Comparison of ENCODE assay signal across 2 cellular contexts in the genomic region with DNA sequence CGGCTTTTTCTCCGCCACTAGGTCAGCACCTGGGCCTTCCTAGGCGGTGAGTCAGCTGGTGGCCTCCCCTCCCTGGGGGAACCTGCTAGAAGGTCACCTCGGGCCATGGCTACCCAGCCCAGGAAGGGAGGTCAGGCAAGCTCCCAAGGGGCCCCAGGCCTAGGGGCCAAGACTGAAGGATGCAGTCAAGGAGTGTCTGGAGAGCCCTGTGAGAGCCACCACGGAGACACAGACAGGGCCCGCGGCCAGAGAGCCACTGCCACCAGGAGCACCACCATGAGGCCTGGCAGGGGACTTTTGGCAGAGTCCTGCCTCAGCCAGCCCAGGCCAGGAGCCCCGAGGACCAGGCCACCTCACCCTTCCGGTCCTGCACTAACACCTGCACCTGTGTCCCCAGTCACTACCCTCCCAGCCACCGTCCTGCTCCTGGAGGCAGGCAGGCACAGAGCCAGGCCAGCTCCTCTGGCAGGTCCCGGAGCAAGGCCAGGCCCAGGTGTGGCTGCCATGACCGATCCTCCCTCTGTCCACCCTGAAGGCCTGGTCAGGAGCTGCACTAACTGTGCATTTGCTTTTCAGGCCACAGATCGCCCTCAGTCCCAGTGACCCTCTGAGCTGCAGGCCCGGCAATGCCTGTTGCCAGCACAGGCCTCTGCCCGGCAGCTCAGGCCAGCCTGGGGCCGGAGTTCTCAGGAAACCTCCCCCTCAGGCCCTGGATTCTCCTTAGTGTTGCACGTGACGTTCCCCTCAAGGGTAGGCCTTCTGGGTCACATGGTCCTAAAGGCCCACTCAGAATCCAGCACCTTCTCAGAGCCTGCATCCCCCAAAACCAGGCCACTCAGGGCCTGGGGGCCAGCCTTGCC.
TF ChIP-seq lines count a peak whose summit lies in the region.

No MANE protein-coding gene starts in this region.

TF ChIP-seq in HCT116, 20 proteins besides CTCF, POLR2A, EP300 and RAD21:
- TF ChIP-seq EZH2 (IDR thresholded peaks at IDR 0.05) (no peak), EGR1 (IDR thresholded peaks at IDR 0.05; ENCODE audit: low read depth) (no peak), ZNF274 (IDR thresholded peaks at IDR 0.05; ENCODE audit: low read depth, low read length) (no peak), ELF1 (IDR thresholded peaks at IDR 0.05; ENCODE audit: borderline replicate concordance, low read depth) (no peak), SP1 (IDR thresholded peaks at IDR 0.05; ENCODE audit: low read depth) (no peak), SIN3A (IDR thresholded peaks at IDR 0.05; ENCODE audit: low read depth) (no peak), POLR2AphosphoS5 (IDR thresholded peaks at IDR 0.05; ENCODE audit: low read depth, low read length) (no peak), YY1 (IDR thresholded peaks at IDR 0.05; ENCODE audit: extremely low read depth, insufficient replicate concordance, low read depth, low read length) (no peak), TCF7L2 (IDR thresholded peaks at IDR 0.05; ENCODE audit: borderline replicate concordance, extremely low read depth, insufficient read depth, insufficient read length) (no peak), ZFX (IDR thresholded peaks at IDR 0.05) (no peak), SRF (IDR thresholded peaks at IDR 0.05; ENCODE audit: low read depth) (no peak), EZH2phosphoT487 (IDR thresholded peaks at IDR 0.05; ENCODE audit: borderline replicate concordance) (no peak), FOSL1 (IDR thresholded peaks at IDR 0.05; ENCODE audit: low read depth) (no peak), JUND (IDR thresholded peaks at IDR 0.05) (no peak), CBX3 (IDR thresholded peaks at IDR 0.05; ENCODE audit: low read depth) (no peak)
- TF ChIP-seq, protein P1, sequence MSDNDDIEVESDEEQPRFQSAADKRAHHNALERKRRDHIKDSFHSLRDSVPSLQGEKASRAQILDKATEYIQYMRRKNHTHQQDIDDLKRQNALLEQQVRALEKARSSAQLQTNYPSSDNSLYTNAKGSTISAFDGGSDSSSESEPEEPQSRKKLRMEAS (IDR thresholded peaks at IDR 0.05): no peak
- TF ChIP-seq, protein P2, sequence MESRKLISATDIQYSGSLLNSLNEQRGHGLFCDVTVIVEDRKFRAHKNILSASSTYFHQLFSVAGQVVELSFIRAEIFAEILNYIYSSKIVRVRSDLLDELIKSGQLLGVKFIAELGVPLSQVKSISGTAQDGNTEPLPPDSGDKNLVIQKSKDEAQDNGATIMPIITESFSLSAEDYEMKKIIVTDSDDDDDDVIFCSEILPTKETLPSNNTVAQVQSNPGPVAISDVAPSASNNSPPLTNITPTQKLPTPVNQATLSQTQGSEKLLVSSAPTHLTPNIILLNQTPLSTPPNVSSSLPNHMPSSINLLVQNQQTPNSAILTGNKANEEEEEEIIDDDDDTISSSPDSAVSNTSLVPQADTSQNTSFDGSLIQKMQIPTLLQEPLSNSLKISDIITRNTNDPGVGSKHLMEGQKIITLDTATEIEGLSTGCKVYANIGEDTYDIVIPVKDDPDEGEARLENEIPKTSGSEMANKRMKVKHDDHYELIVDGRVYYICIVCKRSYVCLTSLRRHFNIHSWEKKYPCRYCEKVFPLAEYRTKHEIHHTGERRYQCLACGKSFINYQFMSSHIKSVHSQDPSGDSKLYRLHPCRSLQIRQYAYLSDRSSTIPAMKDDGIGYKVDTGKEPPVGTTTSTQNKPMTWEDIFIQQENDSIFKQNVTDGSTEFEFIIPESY (IDR thresholded peaks at IDR 0.05; ENCODE audit: extremely low read depth, insufficient replicate concordance, low read length): no peak
- TF ChIP-seq, protein P3, sequence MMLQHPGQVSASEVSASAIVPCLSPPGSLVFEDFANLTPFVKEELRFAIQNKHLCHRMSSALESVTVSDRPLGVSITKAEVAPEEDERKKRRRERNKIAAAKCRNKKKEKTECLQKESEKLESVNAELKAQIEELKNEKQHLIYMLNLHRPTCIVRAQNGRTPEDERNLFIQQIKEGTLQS (IDR thresholded peaks at IDR 0.05): no peak

TF ChIP-seq in liver, 16 proteins besides CTCF, POLR2A, EP300 and RAD21:
- TF ChIP-seq, protein P3 (IDR thresholded peaks at IDR 0.05): no peak
- TF ChIP-seq FOXA2 (IDR thresholded peaks at IDR 0.05) (no peak), EGR1 (IDR thresholded peaks at IDR 0.05; ENCODE audit: low read depth in 2 of 2) (no peak), JUND (IDR thresholded peaks at IDR 0.05) (no peak), SP1 (IDR thresholded peaks at IDR 0.05) (no peak), HNF4A (conservative IDR thresholded peaks at IDR 0.05) (no peak)
